In the genomic region with DNA sequence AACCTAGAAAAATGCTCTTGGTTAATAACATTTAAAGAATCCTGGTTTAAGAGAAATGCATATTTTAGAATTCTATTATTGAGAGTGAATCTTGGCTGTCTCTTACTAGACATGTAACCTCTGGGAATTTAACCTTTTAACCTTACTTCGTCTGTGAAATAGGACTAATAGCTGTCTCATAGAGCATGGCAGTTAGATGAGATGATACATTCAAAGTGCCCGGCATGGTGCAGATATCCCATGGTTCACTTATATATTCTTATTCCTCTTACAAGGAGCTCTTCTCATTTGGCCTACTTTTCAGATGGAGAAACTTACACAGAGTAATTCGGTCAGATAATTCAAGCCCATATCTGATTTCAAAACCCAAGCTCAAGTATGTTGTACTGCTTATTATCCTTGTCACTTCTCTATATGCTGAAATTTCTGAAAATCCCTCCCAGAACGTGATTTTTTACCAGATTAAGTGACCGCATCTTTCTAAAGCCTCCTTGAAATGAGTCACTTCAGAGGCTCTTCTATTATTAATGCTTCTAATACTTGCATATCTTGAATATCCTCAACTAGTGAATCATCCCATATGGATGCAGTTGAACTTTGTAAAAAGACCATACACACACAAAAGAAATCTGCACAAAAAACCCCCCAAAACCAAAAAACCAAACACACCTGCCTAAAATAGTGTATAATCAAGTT, we compare ENCODE assay signal across 18 cellular contexts. TPM values are rescaled to one million over a fixed set of nuclear protein-coding genes. Genes with fewer than 3 reads are reported as not detected.
DNase-seq lines count a peak whose midpoint lies in the region; ATAC-seq and TF ChIP-seq lines count a peak whose summit lies in the region.
"Had no signal": no experiment of that assay in that cellular context is flagged by ENCODE, and none has a peak within 500 bp of the region (broad histone marks: within the 10 kb centered on the region; RNA-seq: fewer than 3 reads in every experiment).

No MANE protein-coding gene starts in this region.

- POLR2A ChIA-PET in BJ (lab: Charles Lee), result no interaction called here

- DNase-seq in BJ (ENCODE audit: low read depth) (peak; percentile 78), HFFc6 (peak; percentile 96), choroid plexus epithelial cell (ENCODE audit: low read depth) (peak; percentile 77), non-pigmented ciliary epithelial cell (ENCODE audit: low read depth) (peak; percentile 79), DMS153 treated with DMSO at 0.1 percent for 48 hours (lab: John Stamatoyannopoulos, UW; ENCODE audit: unreplicated experiment) (no peak), occipital lobe (lab: John Stamatoyannopoulos, UW) (no peak), NCI-H446 (lab: John Stamatoyannopoulos, UW) (no peak)
- DNase-seq: activated B cell treated with CpG ODN at 0.5 μM for 24 hours, adrenal gland, DMS79 treated with DMSO at 0.1 percent for 48 hours, mammary epithelial cell, NCI-H1694, PC-9 had no signal

- H3K4me3 ChIP-seq in BJ (ENCODE audit: low read depth, low read length), result no peak overlapping the region
- H3K4me3 ChIP-seq in choroid plexus epithelial cell (ENCODE audit: low read depth, low read length), result no peak overlapping the region
- H3K4me3 ChIP-seq: adrenal gland, BLaER1, PC-9, skin epidermis had no signal

- H3K4me3 Mint-ChIP-seq in HFFc6, result peak overlapping the region; percentile 76
- H3K4me3 Mint-ChIP-seq: activated B cell treated with CpG ODN at 0.5 μM for 24 hours; dendritic cell treated with granulocyte-macrophage colony-stimulating factor and Interleukin-4, amounts not matched to agents 40 ng/mL and 50 ng/mL, for 4 days had no signal

- ATAC-seq in activated CD4-positive, CD25-positive, alpha-beta regulatory T cell treated with anti-CD3 and anti-CD28 coated beads, Interleukin-2, amount 50 U/mL, for 24 hours, result no peak

- H3K36me3 ChIP-seq in BJ (ENCODE audit: control insufficient read depth, insufficient read depth, low read length), result peaks cover 12% of the 10 kb centered on the region

- CTCF ChIA-PET in BJ (lab: Yijun Ruan, JAX), result no interaction called here

- no peak for TF ChIP-seq CTCF in BJ (IDR thresholded peaks at IDR 0.05; ENCODE audit: insufficient read depth, low read depth, low read length)
- no peak for TF ChIP-seq CTCF in HFFc6 (IDR thresholded peaks at IDR 0.05)
- no peak for TF ChIP-seq CTCF in choroid plexus epithelial cell (conservative IDR thresholded peaks at IDR 0.05; ENCODE audit: low read depth, low read length)

- H3K4me1 Mint-ChIP-seq in HFFc6 (ENCODE audit: low read depth), result peaks cover 54% of the 10 kb centered on the region

- peak overlapping the region; percentile 87 for H3K27ac Mint-ChIP-seq in HFFc6
- H3K27ac Mint-ChIP-seq: activated B cell treated with CpG ODN at 0.5 μM for 24 hours; dendritic cell treated with granulocyte-macrophage colony-stimulating factor and Interleukin-4, amounts not matched to agents 40 ng/mL and 50 ng/mL, for 4 days had no signal

- no peaks in the 10 kb centered on the region for H3K27me3 Mint-ChIP-seq in HFFc6 (ENCODE audit: insufficient read depth)
- H3K27me3 Mint-ChIP-seq: activated B cell treated with CpG ODN at 0.5 μM for 24 hours; dendritic cell treated with granulocyte-macrophage colony-stimulating factor and Interleukin-4, amounts not matched to agents 40 ng/mL and 50 ng/mL, for 4 days had no signal

- no peaks in the 10 kb centered on the region for H3K27me3 ChIP-seq in BJ (ENCODE audit: control insufficient read depth, insufficient read depth, low read length)
- H3K27me3 ChIP-seq: adrenal gland, BLaER1, neutrophil had no signal

- no peaks in the 10 kb centered on the region for H3K9me3 Mint-ChIP-seq in HFFc6
- H3K9me3 Mint-ChIP-seq: activated B cell treated with CpG ODN at 0.5 μM for 24 hours; dendritic cell treated with granulocyte-macrophage colony-stimulating factor and Interleukin-4, amounts not matched to agents 40 ng/mL and 50 ng/mL, for 4 days had no signal

- H3K36me3 Mint-ChIP-seq in HFFc6 (ENCODE audit: low read depth), result peaks cover 55% of the 10 kb centered on the region

RNA-seq across cellular contexts. Expression of gene CDKN2AIP, which starts 4.9 kb away (rescaled TPM):
- polyA plus RNA-seq in BJ (2011; rRNA removed), result 9.4 and 12.0 TPM in 2 replicates
- 6.7 and 9.0 TPM in 2 replicates for polyA minus RNA-seq in BJ (2011; rRNA and poly(A)+ RNA removed)
- total RNA-seq in HFFc6 (2021; fragmentation: NEBNext Ultra II Directional; extraction: Animal tissue kit (Norgen Biotek cat#: 25700)), result 10 to 100 TPM; 11.7 to 15.1 (median 13.6) TPM
- total RNA-seq in occipital lobe, result 28.5 TPM

RNA-seq across cellular contexts. Expression of gene ING2, which starts 55.5 kb away (rescaled TPM):
- polyA plus RNA-seq in BJ (2011; rRNA removed), result 4.4 and 8.2 TPM in 2 replicates
- polyA minus RNA-seq in BJ (2011; rRNA and poly(A)+ RNA removed), result 0.57 and 0.90 TPM in 2 replicates
- 10 to 100 TPM; 11.0 to 15.8 (median 14.7) TPM for total RNA-seq in HFFc6 (2021; fragmentation: NEBNext Ultra II Directional; extraction: Animal tissue kit (Norgen Biotek cat#: 25700))
- total RNA-seq in occipital lobe, result 26.4 TPM

Comparison
In these comparisons a context has a peak if more than half of its experiments do, and no peak if none do; other contexts are left out.
1. DNase-seq: peak in BJ (single experiment), HFFc6 (single experiment), choroid plexus epithelial cell (single experiment) and non-pigmented ciliary epithelial cell (single experiment); none in DMS153 treated with DMSO at 0.1 percent for 48 hours (single experiment), occipital lobe (single experiment) and NCI-H446 (0 of 2).